9 cellular contexts compared by ENCODE assay signal in genomic region chr20:17681741-17682102, GRCh38. TPM values are rescaled to one million over a fixed set of nuclear protein-coding genes. Genes with fewer than 3 reads are reported as not detected.
A peak's percentile ranks its signal among the peaks of the same experiment; 100 is the strongest.
DNase-seq lines count a peak whose midpoint lies in the region; ATAC-seq, FAIRE-seq and TF ChIP-seq lines count a peak whose summit lies in the region.
"Had no signal": no experiment of that assay in that cellular context is flagged by ENCODE, and none has a peak within 500 bp of the region (broad histone marks: within the 10 kb centered on the region; RNA-seq: fewer than 3 reads in every experiment).

No MANE protein-coding gene starts in this region.

- SMC1A ChIA-PET in GM12878 (lab: Charles Lee; ENCODE audit: uncharacterized antibody, unreplicated experiment) = interaction anchor here (0.6 to 3.7 kb wide), 13 partner anchors 9 to 342 kb away, joined by 3 to 19 read pairs (median 5); partner anchors contain the start of gene DSTN

- TF ChIP-seq CTCF in left ventricle myocardium inferior (IDR thresholded peaks at IDR 0.05; ENCODE audit: borderline replicate concordance) = no peak
- TF ChIP-seq CTCF in GM12878 (IDR thresholded peaks at IDR 0.05 in 2 of 3, conservative IDR thresholded peaks at IDR 0.05 in 1 of 3; ENCODE audit: control insufficient read depth in 2 of 3, extremely low read depth in 1 of 3, insufficient read depth in 1 of 3, low read depth in 3 of 3, low read length in 3 of 3) = no peak

- no peak for TF ChIP-seq RAD21 in GM12878 (IDR thresholded peaks at IDR 0.05; ENCODE audit: insufficient read depth, low read depth, low read length)

- WGBS in GM12878 (ENCODE audit: insufficient coverage, insufficient replicate concordance, low lambda C conversion rate, missing lambda C conversion rate) = 4% methylated on average over 10 of the region's 62 CpGs

- no peak for TF ChIP-seq EP300 in GM12878 (IDR thresholded peaks at IDR 0.05; ENCODE audit: borderline replicate concordance in 1 of 2, control insufficient read depth in 1 of 2, low read depth in 2 of 2, low read length in 2 of 2)

- H3K4me2 ChIP-seq in GM12878 (ENCODE audit: control insufficient read depth, insufficient read depth) = no peak overlapping the region

- in situ Hi-C loops in GM12878 (cut with MboI) = no loop called here

- ATAC-seq in Right ventricle myocardium superior (ENCODE audit: poor library complexity) (no peak), HG03280 (IDR thresholded peaks at IDR 0.05; ENCODE audit: unreplicated experiment) (peak; percentile 14), GM12878 (no peak)

- H3K27me3 ChIP-seq in left ventricle myocardium inferior (ENCODE audit: low read depth) (no peaks in the 10 kb centered on the region), GM12878 (replicated peaks in 1 of 2; ENCODE audit: control insufficient read depth in 2 of 2, insufficient read depth in 2 of 2, low read length in 1 of 2) (0 out of 4 replicates have a peak, but pooled peaks cover 0 to 6% of the 10 kb centered on the region in 2 experiments), mucosa of rectum (ENCODE audit: control insufficient read depth in 2 of 2, insufficient read depth in 2 of 2, low read length in 2 of 2) (no peaks in the 10 kb centered on the region)

- H3K9ac ChIP-seq in GM12878 (ENCODE audit: control insufficient read depth, insufficient read depth, low read length) = peak overlapping the region; percentile 88; the same call in 1 of the 2 replicates
- H3K9ac ChIP-seq in mucosa of rectum (ENCODE audit: low read depth in 1 of 2, low read length in 2 of 2) = peak overlapping the region; percentile 74 to 91

- peaks cover 29% of the 10 kb centered on the region for H3K79me2 ChIP-seq in GM12878 (ENCODE audit: control insufficient read depth, insufficient read depth, low read length)

- CTCF ChIA-PET in GM12878 (lab: Yijun Ruan, JAX) = interaction anchor here (0.6 to 2.6 kb wide), 32 partner anchors 10 to 1338 kb away, joined by 3 to 31 read pairs (median 4); partner anchors contain the start of genes BANF2 and DSTN

- DNase-seq in left ventricle myocardium inferior (no peak), Right ventricle myocardium superior (no peak), GM12878 (ENCODE audit: low read depth, low spot score) (no peak), frontal cortex (ENCODE audit: low spot score in 2 of 2) (no peak), SW 1271 (lab: John Stamatoyannopoulos, UW) (no peak), NCI-H446 treated with DMSO at 0.1 percent for 48 hours (lab: John Stamatoyannopoulos, UW) (no peak)

- POLR2A ChIA-PET in GM12878 (lab: Charles Lee) = interaction anchor here (0.6 to 1.8 kb wide), 10 partner anchors 32 to 313 kb away, joined by 3 to 15 read pairs (median 4); no protein-coding TSS in a partner anchor

- intact Hi-C loops in left ventricle myocardium inferior (cut with micrococcal nuclease) (no loop called here), Right ventricle myocardium superior (cut with DNase I) (loop anchor here (2.0 kb wide), 1 partner anchor 217 kb away; no protein-coding TSS in a partner anchor), GM12878 (cut with micrococcal nuclease; ENCODE audit: unreplicated experiment) (loop anchor here (1.0 to 5.0 kb wide), 6 partner anchors 176 to 311 kb away; partner anchors contain the start of genes MGME1 and SNX5)

- FAIRE-seq in GM12878 (lab: Jason Lieb, UNC) = no peak
- no peak for FAIRE-seq in frontal cortex (lab: Jason Lieb, UNC)

- H3K4me1 ChIP-seq in left ventricle myocardium inferior (peaks cover 40% of the 10 kb centered on the region), GM12878 (ENCODE audit: control insufficient read depth, insufficient read depth, low read length) (peaks cover 8% of the 10 kb centered on the region), mucosa of rectum (ENCODE audit: control insufficient read depth in 2 of 2, insufficient read depth in 2 of 2, low read length in 2 of 2) (peaks cover 30 to 44% of the 10 kb centered on the region in 2 donors)

- peaks cover 7% of the 10 kb centered on the region for H3K9me3 ChIP-seq in left ventricle myocardium inferior (replicated peaks)
- H3K9me3 ChIP-seq in GM12878 (replicated peaks; ENCODE audit: control insufficient read depth, insufficient read depth, low read length) = peaks cover 2% of the 10 kb centered on the region; the same call in 2 of the 3 replicates
- no peaks in the 10 kb centered on the region for H3K9me3 ChIP-seq in mucosa of rectum (ENCODE audit: control insufficient read depth in 2 of 2, low read length in 2 of 2)

- peak overlapping the region; percentile 77 for H2AFZ ChIP-seq in GM12878 (ENCODE audit: control insufficient read depth, low read depth, low read length)

- no TSS peak for BruUV-seq in GM12878 (replicated peaks; lab: Mats Ljungman, UMichigan)

- peak overlapping the region; percentile 88 for H3K4me3 ChIP-seq in left ventricle myocardium inferior
- H3K4me3 ChIP-seq in GM12878 = peak overlapping the region; percentile 78
- H3K4me3 ChIP-seq in mucosa of rectum (ENCODE audit: low read length in 2 of 2) = peak overlapping the region; percentile 79 to 86

- TF ChIP-seq POLR2A in GM12878 (IDR thresholded peaks at IDR 0.05; ENCODE audit: low read depth, low read length) = no peak

- H3K36me3 ChIP-seq in left ventricle myocardium inferior (peaks cover 11% of the 10 kb centered on the region), GM12878 (ENCODE audit: control insufficient read depth in 2 of 2, insufficient read depth in 2 of 2, low read length in 1 of 2) (no peaks in the 10 kb centered on the region; a peak in 1 of 4 replicates), mucosa of rectum (ENCODE audit: control insufficient read depth in 2 of 2, insufficient read depth in 2 of 2, low read length in 2 of 2) (peaks cover 19% of the 10 kb centered on the region in 2 donors)

- H4K20me1 ChIP-seq in GM12878 (ENCODE audit: control insufficient read depth, insufficient read depth) = no peaks in the 10 kb centered on the region

- H3K27ac ChIP-seq in left ventricle myocardium inferior (replicated peaks) = peak overlapping the region; percentile 98
- peak overlapping the region; percentile 69 for H3K27ac ChIP-seq in GM12878 (ENCODE audit: control insufficient read depth, insufficient read depth)
- H3K27ac ChIP-seq in mucosa of rectum (ENCODE audit: low read depth in 2 of 2, low read length in 2 of 2) = peak overlapping the region; percentile 91 to 93

- RAD21 ChIA-PET in GM12878 (lab: Charles Lee; ENCODE audit: unreplicated experiment) = interaction anchor here (0.7 to 3.4 kb wide), 21 partner anchors 15 to 606 kb away, joined by 3 to 44 read pairs (median 4); partner anchors contain the start of genes DSTN and ZNF133

TF ChIP-seq in GM12878, 131 proteins besides CTCF, POLR2A, EP300 and RAD21 (continues in another document):
- no peak for TF ChIP-seq NR2C2 (IDR thresholded peaks at IDR 0.05; ENCODE audit: borderline replicate concordance, control insufficient read depth, insufficient read length, low read depth)
- TF ChIP-seq WRNIP1 (IDR thresholded peaks at IDR 0.05; ENCODE audit: borderline replicate concordance, low read depth, low read length) = no peak
- no peak for TF ChIP-seq PML (IDR thresholded peaks at IDR 0.05; ENCODE audit: low read length)
- no peak for TF ChIP-seq HSF1 (IDR thresholded peaks at IDR 0.05; ENCODE audit: low read depth, low read length)

RNA-seq across cellular contexts. Expression of gene RRBP1, which starts 0.3 kb away (rescaled TPM):
- total RNA-seq in left ventricle myocardium inferior (31.3 TPM), Right ventricle myocardium superior (32.1 TPM), GM12878 (2014; rRNA removed) (24.4 and 25.4 TPM in 2 replicates), GM12878 (2014; rRNA removed; fragmentation: Illumina TruSeq; extraction: Trizol) (22.8 and 26.4 TPM in 2 replicates), GM12878 (2021) (50.0 and 57.4 TPM in 2 replicates), frontal cortex (6.1 TPM)
- 51.6 and 53.5 TPM in 2 replicates for total RNA-seq in GM12878 (2013; cell fraction: nucleolus; rRNA removed)
- polyA plus RNA-seq in GM12878 (2011; ENCODE audit: low read depth) = 19.5 TPM
- polyA plus RNA-seq in GM12878 (2011; rRNA removed) (8.9 and 12.9 TPM in 2 replicates), GM12878 (2014; fragmentation: Illumina TruSeq; extraction: Trizol) (20.4 and 28.3 TPM in 2 replicates), GM12878 (2014; fragmentation: Nextera tagmentation; extraction: Ambion mirVana) (1 to 10 TPM; 1.2 to 2.4 TPM), GM12878 (2014; rRNA removed) (24.6 and 24.8 TPM in 2 replicates), GM12878 (2016; fragmentation: Nextera tagmentation; extraction: Ambion mirVana) (10 to 100 TPM; 20.0 to 24.5 TPM)
- 12.1 and 13.5 TPM in 2 replicates for polyA plus RNA-seq in GM12878 (2011; cell fraction: cytosol; rRNA removed)
- polyA plus RNA-seq in GM12878 (2011; cell fraction: nucleus; rRNA removed) = 23.3 and 33.9 TPM in 2 replicates
- 34.7 and 39.7 TPM in 2 replicates for polyA plus RNA-seq in GM12878 (2012)
- polyA minus RNA-seq in GM12878 (2011; rRNA and poly(A)+ RNA removed) = 8.6 and 18.9 TPM in 2 replicates
- 12.0 and 13.6 TPM in 2 replicates for polyA minus RNA-seq in GM12878 (2011; cell fraction: cytosol; rRNA and poly(A)+ RNA removed)
- polyA minus RNA-seq in GM12878 (2011; cell fraction: nucleus; rRNA and poly(A)+ RNA removed) = 11.1 and 22.3 TPM in 2 replicates

RNA-seq across cellular contexts. Expression of gene BANF2, which starts 18.0 kb away (rescaled TPM):
- total RNA-seq in left ventricle myocardium inferior (not detected), Right ventricle myocardium superior (not detected), GM12878 (2014; rRNA removed) (not detected in 2 replicates), GM12878 (2014; rRNA removed; fragmentation: Illumina TruSeq; extraction: Trizol) (not detected in 2 replicates), GM12878 (2021) (not detected in 2 replicates), frontal cortex (not detected)
- total RNA-seq in GM12878 (2013; cell fraction: nucleolus; rRNA removed) = not detected in 2 replicates
- not detected for polyA plus RNA-seq in GM12878 (2011; ENCODE audit: low read depth)
- polyA plus RNA-seq in GM12878 (2011; rRNA removed) (not detected in 2 replicates), GM12878 (2014; fragmentation: Illumina TruSeq; extraction: Trizol) (not detected in 2 replicates), GM12878 (2014; fragmentation: Nextera tagmentation; extraction: Ambion mirVana) (not detected), GM12878 (2014; rRNA removed) (not detected in 2 replicates), GM12878 (2016; fragmentation: Nextera tagmentation; extraction: Ambion mirVana) (not detected)
- not detected in 2 replicates for polyA plus RNA-seq in GM12878 (2011; cell fraction: cytosol; rRNA removed)
- polyA plus RNA-seq in GM12878 (2011; cell fraction: nucleus; rRNA removed) = not detected in 2 replicates
- polyA plus RNA-seq in GM12878 (2012) = not detected in 2 replicates
- not detected in 2 replicates for polyA minus RNA-seq in GM12878 (2011; rRNA and poly(A)+ RNA removed)
- polyA minus RNA-seq in GM12878 (2011; cell fraction: cytosol; rRNA and poly(A)+ RNA removed) = not detected in 2 replicates
- polyA minus RNA-seq in GM12878 (2011; cell fraction: nucleus; rRNA and poly(A)+ RNA removed) = not detected in 2 replicates
- total RNA-seq: myocyte had no signal
